Comparison of ENCODE assay signal across 10 cellular contexts in genomic region chr20:32764000-32764960, GRCh38. TPM values are rescaled to one million over a fixed set of nuclear protein-coding genes. Genes with fewer than 3 reads are reported as not detected.
DNase-seq lines count a peak whose midpoint lies in the region; TF ChIP-seq lines count a peak whose summit lies in the region.
"Had no signal": no experiment of that assay in that cellular context is flagged by ENCODE, and none has a peak within 500 bp of the region (broad histone marks: within the 10 kb centered on the region; RNA-seq: fewer than 3 reads in every experiment).

No MANE protein-coding gene starts in this region.

- H3K36me3 ChIP-seq in sigmoid colon: no peaks in the 10 kb centered on the region

- H3K27ac ChIP-seq in sigmoid colon: no peak overlapping the region
- H3K27ac ChIP-seq: coronary artery, SJSA1 had no signal

- peak; percentile 34 for TF ChIP-seq POLR2A in NB4 (IDR thresholded peaks at IDR 0.05; ENCODE audit: extremely low read depth, insufficient read length)
- no peak for TF ChIP-seq POLR2A in sigmoid colon (IDR thresholded peaks at IDR 0.05)

- intact Hi-C loops in sigmoid colon (cut with DNase I): no loop called here

- H3K4me3 ChIP-seq in NB4 (ENCODE audit: low read depth, low read length): peak overlapping the region; percentile 89
- no peak overlapping the region for H3K4me3 ChIP-seq in sigmoid colon

- TF ChIP-seq CTCF in NB4 (IDR thresholded peaks at IDR 0.05; ENCODE audit: low read depth, low read length) (no peak), glutamatergic neuron (IDR thresholded peaks at IDR 0.05; ENCODE audit: partially characterized antibody, unreplicated experiment) (no peak), sigmoid colon (IDR thresholded peaks at IDR 0.05) (no peak)

- CTCF ChIA-PET in activated naive CD4-positive, alpha-beta T cell treated with anti-CD3 and anti-CD28 coated beads, Interleukin-2, amount 10 ng/mL, durations not matched to agents 7 days and 5 days (lab: Charles Lee): interaction anchor here (1.4 to 3.4 kb wide), 4 partner anchors 14 to 92 kb away, joined by 3 to 32 read pairs (median 14); partner anchors contain the start of gene C20orf203

- no peaks in the 10 kb centered on the region for H3K27me3 ChIP-seq in sigmoid colon
- H3K27me3 ChIP-seq: SJSA1 had no signal

- H3K36me3 Mint-ChIP-seq in activated naive CD4-positive, alpha-beta T cell treated with anti-CD3 and anti-CD28 coated beads, Interleukin-2, amount 10 ng/mL, durations not matched to agents 7 days and 5 days: no peaks in the 10 kb centered on the region
- H3K36me3 Mint-ChIP-seq in glutamatergic neuron (ENCODE audit: unreplicated experiment): no peaks in the 10 kb centered on the region

- peaks cover 0 to 22% (median 19%) of the 10 kb centered on the region in 4 donors for H3K4me1 ChIP-seq in sigmoid colon

- H3K9me3 Mint-ChIP-seq in activated naive CD4-positive, alpha-beta T cell treated with anti-CD3 and anti-CD28 coated beads, Interleukin-2, amount 10 ng/mL, durations not matched to agents 7 days and 5 days: no peaks in the 10 kb centered on the region
- peaks cover 15% of the 10 kb centered on the region for H3K9me3 Mint-ChIP-seq in glutamatergic neuron (ENCODE audit: unreplicated experiment)

- H3K4me3 Mint-ChIP-seq in activated naive CD4-positive, alpha-beta T cell treated with anti-CD3 and anti-CD28 coated beads, Interleukin-2, amount 10 ng/mL, durations not matched to agents 7 days and 5 days: peak overlapping the region; percentile 85
- H3K4me3 Mint-ChIP-seq in glutamatergic neuron (ENCODE audit: unreplicated experiment): peak overlapping the region; percentile 98

- H3K9me3 ChIP-seq in sigmoid colon: no peaks in the 10 kb centered on the region

- H3K4me1 Mint-ChIP-seq in activated naive CD4-positive, alpha-beta T cell treated with anti-CD3 and anti-CD28 coated beads, Interleukin-2, amount 10 ng/mL, durations not matched to agents 7 days and 5 days: peaks cover 24% of the 10 kb centered on the region
- peaks cover 13% of the 10 kb centered on the region for H3K4me1 Mint-ChIP-seq in glutamatergic neuron (ENCODE audit: low read depth, unreplicated experiment)

- no peak overlapping the region for H3K27ac Mint-ChIP-seq in activated naive CD4-positive, alpha-beta T cell treated with anti-CD3 and anti-CD28 coated beads, Interleukin-2, amount 10 ng/mL, durations not matched to agents 7 days and 5 days
- peak overlapping the region; percentile 85 for H3K27ac Mint-ChIP-seq in glutamatergic neuron (ENCODE audit: unreplicated experiment)

- peaks cover 20% of the 10 kb centered on the region for H3K27me3 Mint-ChIP-seq in activated naive CD4-positive, alpha-beta T cell treated with anti-CD3 and anti-CD28 coated beads, Interleukin-2, amount 10 ng/mL, durations not matched to agents 7 days and 5 days
- H3K27me3 Mint-ChIP-seq in glutamatergic neuron (ENCODE audit: unreplicated experiment): peaks cover 19% of the 10 kb centered on the region

- 60 to 78% methylated on average over 17 of the region's 17 CpGs for WGBS in sigmoid colon, 2 donors

- TF ChIP-seq EP300 in sigmoid colon (IDR thresholded peaks at IDR 0.05): no peak

- DNase-seq in activated naive CD4-positive, alpha-beta T cell treated with anti-CD3 and anti-CD28 coated beads, Interleukin-2, amount 10 ng/mL, durations not matched to agents 7 days and 5 days: no peak
- no peak for DNase-seq in activated naive CD4-positive, alpha-beta T cell treated with Interleukin-2 at 50 U/mL for 16 hours
- DNase-seq in NB4 (ENCODE audit: low read depth) (peak; percentile 77), glutamatergic neuron (peak; percentile 45), retina (peak; percentile 65), sigmoid colon (no peak)
- no peak for DNase-seq in activated CD8-positive, alpha-beta memory T cell treated with anti-CD3 and anti-CD28 coated beads, Interleukin-2, amount 50 U/mL, for 48 hours
- DNase-seq in effector CD8-positive, alpha-beta T cell (lab: John Stamatoyannopoulos, UW): no peak

RNA-seq across cellular contexts. Expression of gene DNMT3B, which starts 2.1 kb away (rescaled TPM):
- 29.0 TPM for total RNA-seq in glutamatergic neuron (ENCODE audit: unreplicated experiment)
- 1 to 10 TPM in 1 of 4 donors, under 1 TPM in 3; 0.36 to 1.7 (median 0.60) TPM for total RNA-seq in sigmoid colon
- under 1 TPM in 2 of 3 donors, not detected in 1; 0.46 to 0.85 TPM for polyA plus RNA-seq in sigmoid colon

RNA-seq across cellular contexts. Expression of gene COMMD7, which starts 21.0 kb away (rescaled TPM):
- total RNA-seq in glutamatergic neuron (ENCODE audit: unreplicated experiment) (71.5 TPM), sigmoid colon (10 to 100 TPM; 26.3 to 45.1 (median 35.2) TPM)
- polyA plus RNA-seq in sigmoid colon: 10 to 100 TPM; 45.6 to 68.0 (median 46.8) TPM

RNA-seq across cellular contexts. Expression of gene MAPRE1, which starts 55.5 kb away (rescaled TPM):
- 232 TPM for total RNA-seq in glutamatergic neuron (ENCODE audit: unreplicated experiment)
- total RNA-seq in sigmoid colon: 100 to 1,000 TPM in 3 of 4 donors, 10 to 100 TPM in 1; 94.7 to 146 (median 131) TPM
- 10 to 100 TPM; 56.8 to 72.4 (median 57.7) TPM for polyA plus RNA-seq in sigmoid colon

Comparison
In these comparisons a context has a peak if more than half of its experiments do, and no peak if none do; other contexts are left out.
1. DNase-seq: peak in NB4 (single experiment), glutamatergic neuron (single experiment) and retina (single experiment); none in activated naive CD4-positive, alpha-beta T cell treated with anti-CD3 and anti-CD28 coated beads, Interleukin-2, amount 10 ng/mL, durations not matched to agents 7 days and 5 days (single experiment), activated naive CD4-positive, alpha-beta T cell treated with Interleukin-2 at 50 U/mL for 16 hours (single experiment), activated CD8-positive, alpha-beta memory T cell treated with anti-CD3 and anti-CD28 coated beads, Interleukin-2, amount 50 U/mL, for 48 hours (single experiment), effector CD8-positive, alpha-beta T cell (single experiment) and sigmoid colon (single experiment).
2. RNA of gene DNMT3B, which starts 2.1 kb away (total RNA-seq): 29.0 TPM in glutamatergic neuron (single experiment); 0.36 to 1.7 TPM in sigmoid colon; every median in the first group is over 10 times any median in the second.